ENCODE assay signal across 1 cellular context in genomic region chr20:41669708-41670263, GRCh38.
A peak's percentile ranks its signal among the peaks of the same experiment; 100 is the strongest.
TF ChIP-seq lines count a peak whose summit lies in the region.

No MANE protein-coding gene starts in this region.

TF ChIP-seq in K562, 482 proteins besides CTCF, POLR2A, EP300 and RAD21 (continued from another document and continues in another):
- TF ChIP-seq, protein P1, sequence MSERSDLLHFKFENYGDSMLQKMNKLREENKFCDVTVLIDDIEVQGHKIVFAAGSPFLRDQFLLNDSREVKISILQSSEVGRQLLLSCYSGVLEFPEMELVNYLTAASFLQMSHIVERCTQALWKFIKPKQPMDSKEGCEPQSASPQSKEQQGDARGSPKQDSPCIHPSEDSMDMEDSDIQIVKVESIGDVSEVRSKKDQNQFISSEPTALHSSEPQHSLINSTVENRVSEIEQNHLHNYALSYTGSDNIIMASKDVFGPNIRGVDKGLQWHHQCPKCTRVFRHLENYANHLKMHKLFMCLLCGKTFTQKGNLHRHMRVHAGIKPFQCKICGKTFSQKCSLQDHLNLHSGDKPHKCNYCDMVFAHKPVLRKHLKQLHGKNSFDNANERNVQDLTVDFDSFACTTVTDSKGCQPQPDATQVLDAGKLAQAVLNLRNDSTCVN (CRISPR knock-in tag; IDR thresholded peaks at IDR 0.05): peak; percentile 22; the same call in 1 of the 2 replicates
- TF ChIP-seq L3MBTL2 (IDR thresholded peaks at IDR 0.05) (no peak), TEAD4 (IDR thresholded peaks at IDR 0.05; ENCODE audit: low read length) (no peak), TEAD4 (CRISPR knock-in tag; IDR thresholded peaks at IDR 0.05; ENCODE audit: borderline replicate concordance) (no peak), DPF2 (IDR thresholded peaks at IDR 0.05) (peak; percentile 91), ZNF282 (CRISPR knock-in tag; IDR thresholded peaks at IDR 0.05) (no peak), PURB (CRISPR knock-in tag; IDR thresholded peaks at IDR 0.05; ENCODE audit: low read depth) (no peak), USF1 (CRISPR knock-in tag; IDR thresholded peaks at IDR 0.05) (no peak), CTBP1 (IDR thresholded peaks at IDR 0.05; ENCODE audit: borderline replicate concordance) (peak; percentile 66), NR2C1 (IDR thresholded peaks at IDR 0.05) (0 out of 2 replicates have a peak, but pooled peaks have one; percentile 27), NR2C1 (tag; IDR thresholded peaks at IDR 0.05) (no peak), RB1 (IDR thresholded peaks at IDR 0.05; ENCODE audit: low read depth) (no peak), ZNF830 (CRISPR knock-in tag; IDR thresholded peaks at IDR 0.05) (no peak), CEBPB (tag; IDR thresholded peaks at IDR 0.05) (no peak), SIRT6 (IDR thresholded peaks at IDR 0.05; ENCODE audit: low read depth, low read length) (no peak), TRIM24 (IDR thresholded peaks at IDR 0.05) (peak; percentile 29 to 53; a peak in 1 of 4 replicates), ZFP1 (CRISPR knock-in tag; IDR thresholded peaks at IDR 0.05) (no peak), HIVEP1 (CRISPR knock-in tag; IDR thresholded peaks at IDR 0.05) (no peak), GATAD2B (IDR thresholded peaks at IDR 0.05; ENCODE audit: borderline replicate concordance) (no peak), HLTF (IDR thresholded peaks at IDR 0.05) (peak; percentile 91), PHB2 (IDR thresholded peaks at IDR 0.05; ENCODE audit: low read depth) (no peak), ZKSCAN1 (IDR thresholded peaks at IDR 0.05; ENCODE audit: low read depth, low read length) (no peak), ZC3H8 (IDR thresholded peaks at IDR 0.05) (no peak), MAFF (IDR thresholded peaks at IDR 0.05; ENCODE audit: low read length) (peak; percentile 95), SMARCA4 (IDR thresholded peaks at IDR 0.05) (peak; percentile 85), TCF15 (CRISPR knock-in tag; IDR thresholded peaks at IDR 0.05) (no peak), SMAD2 (IDR thresholded peaks at IDR 0.05; ENCODE audit: low read depth, low read length) (no peak), ZNF232 (CRISPR knock-in tag; IDR thresholded peaks at IDR 0.05) (no peak), ZNF140 (CRISPR knock-in tag; IDR thresholded peaks at IDR 0.05) (no peak), CREM (IDR thresholded peaks at IDR 0.05; ENCODE audit: low read depth) (peak; percentile 35; the same call in 1 of the 2 replicates), DACH1 (IDR thresholded peaks at IDR 0.05; ENCODE audit: partially characterized antibody) (peak; percentile 52), NEUROD1 (IDR thresholded peaks at IDR 0.05; ENCODE audit: borderline replicate concordance, low read depth, low read length, partially characterized antibody) (peak; percentile 29), MAFK (IDR thresholded peaks at IDR 0.05; ENCODE audit: low read length) (peak; percentile 91), CHD4 (IDR thresholded peaks at IDR 0.05; ENCODE audit: insufficient read depth, insufficient replicate concordance, low read depth, low read length, poor library complexity, severe bottlenecking) (no peak), ATF1 (CRISPR knock-in tag; IDR thresholded peaks at IDR 0.05) (no peak), ATF1 (tag; IDR thresholded peaks at IDR 0.05) (peak; percentile 42; the same call in 1 of the 2 replicates), EZH2 (IDR thresholded peaks at IDR 0.05; ENCODE audit: borderline replicate concordance, low read depth, low read length) (no peak), ZNF76 (CRISPR knock-in tag; IDR thresholded peaks at IDR 0.05; ENCODE audit: borderline replicate concordance) (no peak), ZSCAN32 (CRISPR knock-in tag; IDR thresholded peaks at IDR 0.05) (no peak), GATAD2A (IDR thresholded peaks at IDR 0.05) (peak; percentile 51; the same call in 1 of the 2 replicates), ZNF764 (CRISPR knock-in tag; IDR thresholded peaks at IDR 0.05; ENCODE audit: low read depth) (no peak), RBFOX2 (IDR thresholded peaks at IDR 0.05; ENCODE audit: low read depth, low read length) (peak; percentile 61), DNMT1 (IDR thresholded peaks at IDR 0.05) (no peak), HMG20A (CRISPR knock-in tag; conservative IDR thresholded peaks at IDR 0.05) (no peak), TOE1 (IDR thresholded peaks at IDR 0.05; ENCODE audit: borderline replicate concordance) (peak; percentile 73; the same call in 1 of the 2 replicates), TOE1 (CRISPR knock-in tag; IDR thresholded peaks at IDR 0.05; ENCODE audit: borderline replicate concordance, low read depth) (no peak), SRSF7 (optimal IDR thresholded peaks at IDR 0.05; ENCODE audit: low read depth, low read length) (no peak), RCOR1 (IDR thresholded peaks at IDR 0.05; ENCODE audit: borderline replicate concordance in 1 of 2, low read depth in 2 of 2, low read length in 2 of 2) (no peak), ZNF79 (CRISPR knock-in tag; IDR thresholded peaks at IDR 0.05; ENCODE audit: low read depth) (no peak), MITF (IDR thresholded peaks at IDR 0.05) (no peak), ZKSCAN3 (CRISPR knock-in tag; IDR thresholded peaks at IDR 0.05) (no peak)
- TF ChIP-seq, protein P2, sequence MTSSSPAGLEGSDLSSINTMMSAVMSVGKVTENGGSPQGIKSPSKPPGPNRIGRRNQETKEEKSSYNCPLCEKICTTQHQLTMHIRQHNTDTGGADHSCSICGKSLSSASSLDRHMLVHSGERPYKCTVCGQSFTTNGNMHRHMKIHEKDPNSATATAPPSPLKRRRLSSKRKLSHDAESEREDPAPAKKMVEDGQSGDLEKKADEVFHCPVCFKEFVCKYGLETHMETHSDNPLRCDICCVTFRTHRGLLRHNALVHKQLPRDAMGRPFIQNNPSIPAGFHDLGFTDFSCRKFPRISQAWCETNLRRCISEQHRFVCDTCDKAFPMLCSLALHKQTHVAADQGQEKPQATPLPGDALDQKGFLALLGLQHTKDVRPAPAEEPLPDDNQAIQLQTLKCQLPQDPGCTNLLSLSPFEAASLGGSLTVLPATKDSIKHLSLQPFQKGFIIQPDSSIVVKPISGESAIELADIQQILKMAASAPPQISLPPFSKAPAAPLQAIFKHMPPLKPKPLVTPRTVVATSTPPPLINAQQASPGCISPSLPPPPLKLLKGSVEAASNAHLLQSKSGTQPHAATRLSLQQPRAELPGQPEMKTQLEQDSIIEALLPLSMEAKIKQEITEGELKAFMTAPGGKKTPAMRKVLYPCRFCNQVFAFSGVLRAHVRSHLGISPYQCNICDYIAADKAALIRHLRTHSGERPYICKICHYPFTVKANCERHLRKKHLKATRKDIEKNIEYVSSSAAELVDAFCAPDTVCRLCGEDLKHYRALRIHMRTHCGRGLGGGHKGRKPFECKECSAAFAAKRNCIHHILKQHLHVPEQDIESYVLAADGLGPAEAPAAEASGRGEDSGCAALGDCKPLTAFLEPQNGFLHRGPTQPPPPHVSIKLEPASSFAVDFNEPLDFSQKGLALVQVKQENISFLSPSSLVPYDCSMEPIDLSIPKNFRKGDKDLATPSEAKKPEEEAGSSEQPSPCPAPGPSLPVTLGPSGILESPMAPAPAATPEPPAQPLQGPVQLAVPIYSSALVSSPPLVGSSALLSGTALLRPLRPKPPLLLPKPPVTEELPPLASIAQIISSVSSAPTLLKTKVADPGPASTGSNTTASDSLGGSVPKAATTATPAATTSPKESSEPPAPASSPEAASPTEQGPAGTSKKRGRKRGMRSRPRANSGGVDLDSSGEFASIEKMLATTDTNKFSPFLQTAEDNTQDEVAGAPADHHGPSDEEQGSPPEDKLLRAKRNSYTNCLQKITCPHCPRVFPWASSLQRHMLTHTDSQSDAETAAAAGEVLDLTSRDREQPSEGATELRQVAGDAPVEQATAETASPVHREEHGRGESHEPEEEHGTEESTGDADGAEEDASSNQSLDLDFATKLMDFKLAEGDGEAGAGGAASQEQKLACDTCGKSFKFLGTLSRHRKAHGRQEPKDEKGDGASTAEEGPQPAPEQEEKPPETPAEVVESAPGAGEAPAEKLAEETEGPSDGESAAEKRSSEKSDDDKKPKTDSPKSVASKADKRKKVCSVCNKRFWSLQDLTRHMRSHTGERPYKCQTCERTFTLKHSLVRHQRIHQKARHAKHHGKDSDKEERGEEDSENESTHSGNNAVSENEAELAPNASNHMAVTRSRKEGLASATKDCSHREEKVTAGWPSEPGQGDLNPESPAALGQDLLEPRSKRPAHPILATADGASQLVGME (CRISPR knock-in tag; IDR thresholded peaks at IDR 0.05): no peak
- TF ChIP-seq, protein P3, sequence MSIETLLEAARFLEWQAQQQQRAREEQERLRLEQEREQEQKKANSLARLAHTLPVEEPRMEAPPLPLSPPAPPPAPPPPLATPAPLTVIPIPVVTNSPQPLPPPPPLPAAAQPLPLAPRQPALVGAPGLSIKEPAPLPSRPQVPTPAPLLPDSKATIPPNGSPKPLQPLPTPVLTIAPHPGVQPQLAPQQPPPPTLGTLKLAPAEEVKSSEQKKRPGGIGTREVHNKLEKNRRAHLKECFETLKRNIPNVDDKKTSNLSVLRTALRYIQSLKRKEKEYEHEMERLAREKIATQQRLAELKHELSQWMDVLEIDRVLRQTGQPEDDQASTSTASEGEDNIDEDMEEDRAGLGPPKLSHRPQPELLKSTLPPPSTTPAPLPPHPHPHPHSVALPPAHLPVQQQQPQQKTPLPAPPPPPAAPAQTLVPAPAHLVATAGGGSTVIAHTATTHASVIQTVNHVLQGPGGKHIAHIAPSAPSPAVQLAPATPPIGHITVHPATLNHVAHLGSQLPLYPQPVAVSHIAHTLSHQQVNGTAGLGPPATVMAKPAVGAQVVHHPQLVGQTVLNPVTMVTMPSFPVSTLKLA (conservative IDR thresholded peaks at IDR 0.05): 0 out of 4 replicates have a peak, but pooled peaks of 1 of the 2 experiments have one; percentile 9
- TF ChIP-seq, protein P4, sequence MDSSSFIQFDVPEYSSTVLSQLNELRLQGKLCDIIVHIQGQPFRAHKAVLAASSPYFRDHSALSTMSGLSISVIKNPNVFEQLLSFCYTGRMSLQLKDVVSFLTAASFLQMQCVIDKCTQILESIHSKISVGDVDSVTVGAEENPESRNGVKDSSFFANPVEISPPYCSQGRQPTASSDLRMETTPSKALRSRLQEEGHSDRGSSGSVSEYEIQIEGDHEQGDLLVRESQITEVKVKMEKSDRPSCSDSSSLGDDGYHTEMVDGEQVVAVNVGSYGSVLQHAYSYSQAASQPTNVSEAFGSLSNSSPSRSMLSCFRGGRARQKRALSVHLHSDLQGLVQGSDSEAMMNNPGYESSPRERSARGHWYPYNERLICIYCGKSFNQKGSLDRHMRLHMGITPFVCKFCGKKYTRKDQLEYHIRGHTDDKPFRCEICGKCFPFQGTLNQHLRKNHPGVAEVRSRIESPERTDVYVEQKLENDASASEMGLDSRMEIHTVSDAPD (CRISPR knock-in tag; IDR thresholded peaks at IDR 0.05): no peak
- TF ChIP-seq, protein P5, sequence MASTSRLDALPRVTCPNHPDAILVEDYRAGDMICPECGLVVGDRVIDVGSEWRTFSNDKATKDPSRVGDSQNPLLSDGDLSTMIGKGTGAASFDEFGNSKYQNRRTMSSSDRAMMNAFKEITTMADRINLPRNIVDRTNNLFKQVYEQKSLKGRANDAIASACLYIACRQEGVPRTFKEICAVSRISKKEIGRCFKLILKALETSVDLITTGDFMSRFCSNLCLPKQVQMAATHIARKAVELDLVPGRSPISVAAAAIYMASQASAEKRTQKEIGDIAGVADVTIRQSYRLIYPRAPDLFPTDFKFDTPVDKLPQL (IDR thresholded peaks at IDR 0.05; ENCODE audit: extremely low read depth, insufficient read length): no peak
- TF ChIP-seq, protein P6, sequence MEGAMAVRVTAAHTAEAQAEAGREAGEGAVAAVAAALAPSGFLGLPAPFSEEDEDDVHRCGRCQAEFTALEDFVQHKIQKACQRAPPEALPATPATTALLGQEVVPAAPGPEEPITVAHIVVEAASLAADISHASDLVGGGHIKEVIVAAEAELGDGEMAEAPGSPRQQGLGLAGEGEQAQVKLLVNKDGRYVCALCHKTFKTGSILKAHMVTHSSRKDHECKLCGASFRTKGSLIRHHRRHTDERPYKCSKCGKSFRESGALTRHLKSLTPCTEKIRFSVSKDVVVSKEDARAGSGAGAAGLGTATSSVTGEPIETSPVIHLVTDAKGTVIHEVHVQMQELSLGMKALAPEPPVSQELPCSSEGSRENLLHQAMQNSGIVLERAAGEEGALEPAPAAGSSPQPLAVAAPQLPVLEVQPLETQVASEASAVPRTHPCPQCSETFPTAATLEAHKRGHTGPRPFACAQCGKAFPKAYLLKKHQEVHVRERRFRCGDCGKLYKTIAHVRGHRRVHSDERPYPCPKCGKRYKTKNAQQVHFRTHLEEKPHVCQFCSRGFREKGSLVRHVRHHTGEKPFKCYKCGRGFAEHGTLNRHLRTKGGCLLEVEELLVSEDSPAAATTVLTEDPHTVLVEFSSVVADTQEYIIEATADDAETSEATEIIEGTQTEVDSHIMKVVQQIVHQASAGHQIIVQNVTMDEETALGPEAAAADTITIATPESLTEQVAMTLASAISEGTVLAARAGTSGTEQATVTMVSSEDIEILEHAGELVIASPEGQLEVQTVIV (CRISPR knock-in tag; IDR thresholded peaks at IDR 0.05; ENCODE audit: borderline replicate concordance): no peak
